Comparison of ENCODE assay signal across 12 cellular contexts in the genomic region with DNA sequence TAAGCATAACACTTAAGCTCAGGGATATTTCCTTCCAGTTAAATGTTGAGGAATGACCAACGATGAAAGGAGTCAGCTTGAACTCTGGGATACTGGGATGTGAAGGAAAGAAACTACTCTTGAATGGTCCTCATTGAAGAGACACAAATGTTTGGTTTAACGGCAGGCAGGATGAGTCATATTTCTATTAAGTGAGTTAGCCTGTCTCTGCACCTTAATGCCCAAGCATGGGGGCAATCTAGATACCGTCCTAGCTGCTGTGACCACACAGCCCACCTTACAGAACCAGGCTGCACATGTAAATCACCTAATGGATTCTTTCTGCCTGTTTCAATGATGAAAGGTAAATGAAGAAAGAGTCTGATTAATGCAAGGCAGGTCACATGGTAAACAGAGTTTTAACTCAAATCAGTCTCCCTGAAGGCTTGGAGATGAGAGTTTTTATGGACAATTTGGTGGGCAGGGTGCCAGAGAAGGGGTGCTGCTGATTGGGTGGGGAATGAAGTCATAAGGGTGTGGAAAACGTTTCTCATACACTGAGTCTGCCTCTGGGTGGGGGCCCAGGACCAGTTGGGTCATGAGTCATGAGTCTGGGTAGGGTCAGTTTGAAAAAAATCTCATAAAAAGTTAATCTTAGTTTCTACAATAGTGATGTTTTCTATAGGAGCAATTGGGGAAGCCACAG.
A peak's percentile ranks its signal among the peaks of the same experiment; 100 is the strongest.
DNase-seq lines count a peak whose midpoint lies in the region; ATAC-seq and TF ChIP-seq lines count a peak whose summit lies in the region.
"Had no signal": no experiment of that assay in that cellular context is flagged by ENCODE, and none has a peak within 500 bp of the region (broad histone marks: within the 10 kb centered on the region; RNA-seq: fewer than 3 reads in every experiment).

No MANE protein-coding gene starts in this region.

- H3K4me3 Mint-ChIP-seq in MCF 10A (ENCODE audit: unreplicated experiment), result no peak overlapping the region

- TF ChIP-seq CTCF in MCF 10A (IDR thresholded peaks at IDR 0.05; ENCODE audit: unreplicated experiment), result no peak
- TF ChIP-seq CTCF in breast epithelium (IDR thresholded peaks at IDR 0.05), result no peak
- no peak for TF ChIP-seq CTCF in thoracic aorta (IDR thresholded peaks at IDR 0.05)

- peak overlapping the region; percentile 93 for H3K27ac Mint-ChIP-seq in MCF 10A (ENCODE audit: low read depth, unreplicated experiment)

- peaks cover 26% of the 10 kb centered on the region for H3K4me1 Mint-ChIP-seq in MCF 10A (ENCODE audit: insufficient read depth, unreplicated experiment)

- H3K27me3 ChIP-seq in breast epithelium, result no peaks in the 10 kb centered on the region
- H3K27me3 ChIP-seq in thoracic aorta (replicated peaks; ENCODE audit: insufficient read depth), result no peaks in the 10 kb centered on the region
- H3K27me3 ChIP-seq: right lobe of liver, thyroid gland had no signal

- intact Hi-C loops in MCF 10A (cut with micrococcal nuclease) (loop anchor here (10.0 kb wide), 1 partner anchor 883 kb away; no protein-coding TSS in a partner anchor), breast epithelium (cut with DNase I; ENCODE audit: low total_unique reads) (no loop called here)

- no peaks in the 10 kb centered on the region for H3K36me3 ChIP-seq in breast epithelium
- no peaks in the 10 kb centered on the region for H3K36me3 ChIP-seq in thoracic aorta
- H3K36me3 ChIP-seq: right lobe of liver, thyroid gland had no signal

- H3K4me1 ChIP-seq in breast epithelium (no peaks in the 10 kb centered on the region), thoracic aorta (ENCODE audit: control insufficient read depth in 1 of 2, low read depth in 2 of 2) (peaks cover 13 to 24% of the 10 kb centered on the region in 2 donors)
- H3K4me1 ChIP-seq: right lobe of liver, thyroid gland had no signal

- BruUV-seq in MCF 10A (replicated peaks; lab: Mats Ljungman, UMichigan), result no TSS peak

- CTCF ChIA-PET in MCF 10A (lab: Yijun Ruan, JAX), result no interaction called here

- ATAC-seq in thoracic aorta (ENCODE audit: insufficient number of reproducible peaks, low FRiP score, low read depth) (no peak), GM19397 (IDR thresholded peaks at IDR 0.05; ENCODE audit: unreplicated experiment) (no peak), GM18511 (IDR thresholded peaks at IDR 0.05; ENCODE audit: unreplicated experiment) (no peak)
- ATAC-seq: right lobe of liver had no signal

- H3K9me3 Mint-ChIP-seq in MCF 10A (ENCODE audit: unreplicated experiment), result no peaks in the 10 kb centered on the region

- DNase-seq in MCF 10A (ENCODE audit: unreplicated experiment) (peak; percentile 58), breast epithelium (ENCODE audit: low spot score in 2 of 2) (no peak), RPMI7951 (ENCODE audit: low read depth) (peak; percentile 93), fibroblast of peridontal ligament (ENCODE audit: extremely low read depth) (peak; percentile 61), thoracic aorta (ENCODE audit: low spot score) (peak; percentile 2), NCI-H2081 treated with DMSO at 0.1 percent for 48 hours (lab: John Stamatoyannopoulos, UW) (no peak)
- DNase-seq: GF-D8, NCI-H1930, right lobe of liver, thyroid gland had no signal

- H3K27ac ChIP-seq in breast epithelium (no peak overlapping the region), thoracic aorta (no peak overlapping the region)
- H3K27ac ChIP-seq: right lobe of liver, thyroid gland had no signal

- H3K4me3 ChIP-seq in breast epithelium, result no peak overlapping the region
- H3K4me3 ChIP-seq in thoracic aorta, result no peak overlapping the region
- H3K4me3 ChIP-seq: right lobe of liver, thyroid gland had no signal

- POLR2A ChIA-PET in MCF 10A (lab: Yijun Ruan, JAX), result no interaction called here

- H3K9me3 ChIP-seq in breast epithelium, result no peaks in the 10 kb centered on the region
- no peaks in the 10 kb centered on the region for H3K9me3 ChIP-seq in thoracic aorta
- H3K9me3 ChIP-seq: right lobe of liver, thyroid gland had no signal

- TF ChIP-seq POLR2A in breast epithelium (IDR thresholded peaks at IDR 0.05), result no peak

- H3K27me3 Mint-ChIP-seq in MCF 10A (ENCODE audit: insufficient read depth, unreplicated experiment), result no peaks in the 10 kb centered on the region

- H3K36me3 Mint-ChIP-seq in MCF 10A (ENCODE audit: insufficient read depth, unreplicated experiment), result no peaks in the 10 kb centered on the region

Comparison
In these comparisons a context has a peak if more than half of its experiments do, and no peak if none do; other contexts are left out.
1. DNase-seq: peak in MCF 10A (single experiment), RPMI7951 (single experiment), fibroblast of peridontal ligament (single experiment) and thoracic aorta (single experiment); none in breast epithelium (0 of 2) and NCI-H2081 treated with DMSO at 0.1 percent for 48 hours (single experiment).